In the genomic region with DNA sequence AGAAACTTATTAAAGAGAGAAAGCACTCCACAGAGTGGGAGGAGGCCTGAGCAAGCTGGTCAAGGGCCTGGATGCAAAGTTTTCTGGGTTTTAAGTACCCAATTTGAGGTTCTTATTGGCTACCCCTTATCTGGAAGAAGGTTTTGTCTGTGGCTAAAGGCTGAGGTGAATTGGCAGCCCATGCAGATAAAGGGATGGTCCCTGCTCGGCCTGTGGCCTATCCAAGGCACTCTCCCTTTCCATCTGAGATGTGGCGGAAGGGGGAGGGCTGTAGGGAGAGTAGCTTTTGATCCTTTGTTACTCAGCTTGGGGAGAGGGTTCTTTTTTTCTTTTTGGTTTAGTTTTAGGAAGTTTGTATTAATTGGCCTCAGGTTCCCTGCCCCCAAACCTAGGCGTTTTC, we compare ENCODE assay signal across 19 cellular contexts.
"Had no signal": no experiment of that assay in that cellular context is flagged by ENCODE, and none has a peak within 500 bp of the region (broad histone marks: within the 10 kb centered on the region; RNA-seq: fewer than 3 reads in every experiment).

No MANE protein-coding gene starts in this region.

- H3K27me3 Mint-ChIP-seq: activated CD4-positive, alpha-beta memory T cell treated with anti-CD3 and anti-CD28 coated beads, Interleukin-2, amount 10 ng/mL, durations not matched to agents 7 days and 5 days; activated CD4-positive, alpha-beta T cell treated with anti-CD3 and anti-CD28 coated beads for 36 hours; activated naive CD8-positive, alpha-beta T cell treated with anti-CD3 and anti-CD28 coated beads, Interleukin-2, amount 10 ng/mL, durations not matched to agents 7 days and 5 days had no signal

- H3K4me3 ChIP-seq: adrenal gland had no signal

- H3K27me3 ChIP-seq: adrenal gland had no signal

- H3K9me3 Mint-ChIP-seq: activated CD4-positive, alpha-beta memory T cell treated with anti-CD3 and anti-CD28 coated beads, Interleukin-2, amount 10 ng/mL, durations not matched to agents 7 days and 5 days; activated naive CD8-positive, alpha-beta T cell treated with anti-CD3 and anti-CD28 coated beads, Interleukin-2, amount 10 ng/mL, durations not matched to agents 7 days and 5 days; T-helper 1 cell treated with Interleukin-12 subunit alpha and Interleukin-12 subunit beta and Interleukin-4 antibody, amounts not matched to agents 30 μg/mL and 1 μg/mL, for 36 hours had no signal

- H3K4me1 ChIP-seq: adrenal gland had no signal

- H3K36me3 ChIP-seq: adrenal gland had no signal

- H3K27ac ChIP-seq: adrenal gland, VCaP had no signal

- ATAC-seq: activated CD4-positive, alpha-beta T cell treated with anti-CD3 and anti-CD28 coated beads for 36 hours; PC-3 had no signal

- H3K27ac Mint-ChIP-seq: activated CD4-positive, alpha-beta memory T cell treated with anti-CD3 and anti-CD28 coated beads, Interleukin-2, amount 10 ng/mL, durations not matched to agents 7 days and 5 days; activated CD4-positive, alpha-beta T cell treated with anti-CD3 and anti-CD28 coated beads for 36 hours; activated naive CD8-positive, alpha-beta T cell treated with anti-CD3 and anti-CD28 coated beads, Interleukin-2, amount 10 ng/mL, durations not matched to agents 7 days and 5 days; T-helper 1 cell treated with Interleukin-12 subunit alpha and Interleukin-12 subunit beta and Interleukin-4 antibody, amounts not matched to agents 30 μg/mL and 1 μg/mL, for 36 hours had no signal

- H3K4me3 Mint-ChIP-seq: activated CD4-positive, alpha-beta memory T cell treated with anti-CD3 and anti-CD28 coated beads, Interleukin-2, amount 10 ng/mL, durations not matched to agents 7 days and 5 days; activated CD4-positive, alpha-beta T cell treated with anti-CD3 and anti-CD28 coated beads for 36 hours; activated naive CD8-positive, alpha-beta T cell treated with anti-CD3 and anti-CD28 coated beads, Interleukin-2, amount 10 ng/mL, durations not matched to agents 7 days and 5 days; T-helper 1 cell treated with Interleukin-12 subunit alpha and Interleukin-12 subunit beta and Interleukin-4 antibody, amounts not matched to agents 30 μg/mL and 1 μg/mL, for 36 hours had no signal

- H3K4me1 Mint-ChIP-seq: activated CD4-positive, alpha-beta memory T cell treated with anti-CD3 and anti-CD28 coated beads, Interleukin-2, amount 10 ng/mL, durations not matched to agents 7 days and 5 days; activated CD4-positive, alpha-beta T cell treated with anti-CD3 and anti-CD28 coated beads for 36 hours; activated naive CD8-positive, alpha-beta T cell treated with anti-CD3 and anti-CD28 coated beads, Interleukin-2, amount 10 ng/mL, durations not matched to agents 7 days and 5 days had no signal

- H3K9me3 ChIP-seq: adrenal gland had no signal

- DNase-seq: activated CD4-positive, alpha-beta memory T cell treated with anti-CD3 and anti-CD28 coated beads, Interleukin-2, amount 10 ng/mL, durations not matched to agents 7 days and 5 days; activated CD4-positive, alpha-beta T cell treated with anti-CD3 and anti-CD28 coated beads for 36 hours; activated CD4-positive, alpha-beta T cell treated with anti-CD3 and anti-CD28 coated beads, Interleukin-2, amount 50 U/mL, for 1 hour; activated naive CD4-positive, alpha-beta T cell treated with anti-CD3 and anti-CD28 coated beads, Interleukin-2, amount 50 U/mL, for 16 hours; activated naive CD8-positive, alpha-beta T cell treated with anti-CD3 and anti-CD28 coated beads, Interleukin-2, amount 10 ng/mL, durations not matched to agents 7 days and 5 days; adrenal gland; anterior cingulate cortex; Kasumi-1; KBM-7; NCI-H1048; NCI-H146; NCI-H187 treated with DMSO at 0.1 percent for 48 hours; NCI-H2081 treated with DMSO at 0.1 percent for 48 hours; NCI-H446; NCI-H524; PC-3; SHP77 had no signal

- H3K36me3 Mint-ChIP-seq: activated naive CD8-positive, alpha-beta T cell treated with anti-CD3 and anti-CD28 coated beads, Interleukin-2, amount 10 ng/mL, durations not matched to agents 7 days and 5 days had no signal
